In genomic region chr6:79149884-79150283, GRCh38 we compare ENCODE assay signal across 28 cellular contexts.
"Had no signal": no experiment of that assay in that cellular context is flagged by ENCODE, and none has a peak within 500 bp of the region (broad histone marks: within the 10 kb centered on the region; RNA-seq: fewer than 3 reads in every experiment).

No MANE protein-coding gene starts in this region.

- DNase-seq: activated CD4-positive, alpha-beta T cell treated with anti-CD3 and anti-CD28 coated beads, Interleukin-2, amount 10 ng/mL, durations not matched to agents 24 days and 14 days; activated CD4-positive, alpha-beta T cell treated with anti-CD3 and anti-CD28 coated beads, Interleukin-2, amount 50 U/mL, for 48 hours; activated CD4-positive, CD25-positive, alpha-beta regulatory T cell treated with anti-CD3 and anti-CD28 coated beads, Interleukin-2, amount 50 U/mL, for 72 hours; activated CD8-positive, alpha-beta memory T cell treated with anti-CD3 and anti-CD28 coated beads, Interleukin-2, amount 10 ng/mL, durations not matched to agents 7 days and 5 days; activated effector memory CD4-positive, alpha-beta T cell treated with Interleukin-2 at 50 U/mL for 16 hours; activated naive CD4-positive, alpha-beta T cell; activated naive CD8-positive, alpha-beta T cell treated with anti-CD3 and anti-CD28 coated beads, Interleukin-2, amount 50 U/mL, for 24 hours; activated T-cell treated with anti-CD3 and anti-CD28 coated beads, Interleukin-2, amount 50 U/mL, for 24 hours; amygdala; cerebellar nuclear complex; MG63; MV-4-11; NCI-H1092 treated with DMSO at 0.1 percent for 48 hours; NCI-H1417 treated with DMSO at 0.1 percent for 48 hours; NCI-H1694; NCI-H2029; NCI-H2107; NCI-H510A treated with DMSO at 0.1 percent for 48 hours; NCI-H69; PC-3; SIG-M5; T-helper 17 cell; T-helper 9 cell had no signal

- H3K27me3 Mint-ChIP-seq: activated CD4-positive, alpha-beta T cell treated with anti-CD3 and anti-CD28 coated beads, Interleukin-2, amount 10 ng/mL, durations not matched to agents 24 days and 14 days; activated CD8-positive, alpha-beta memory T cell treated with anti-CD3 and anti-CD28 coated beads, Interleukin-2, amount 10 ng/mL, durations not matched to agents 7 days and 5 days; activated T-cell treated with anti-CD3 and anti-CD28 coated beads, Interleukin-2, amount 50 U/mL, for 24 hours; brain; T-helper 17 cell had no signal

- H3K4me2 ChIP-seq: KMS-11 had no signal

- H3K27ac ChIP-seq: KMS-11 had no signal

- H3K27ac Mint-ChIP-seq: activated CD4-positive, alpha-beta T cell treated with anti-CD3 and anti-CD28 coated beads, Interleukin-2, amount 10 ng/mL, durations not matched to agents 24 days and 14 days; activated CD8-positive, alpha-beta memory T cell treated with anti-CD3 and anti-CD28 coated beads, Interleukin-2, amount 10 ng/mL, durations not matched to agents 7 days and 5 days; activated naive CD4-positive, alpha-beta T cell treated with anti-CD3 and anti-CD28 coated beads, Interleukin-2, amount 50 U/mL, for 72 hours; activated naive CD8-positive, alpha-beta T cell treated with anti-CD3 and anti-CD28 coated beads, Interleukin-2, amount 50 U/mL, for 24 hours; activated T-cell treated with anti-CD3 and anti-CD28 coated beads, Interleukin-2, amount 50 U/mL, for 24 hours; activated T-helper 1 cell treated with anti-CD3 and anti-CD28 coated beads, Interleukin-12 subunit alpha, Interleukin-12 subunit beta, Interleukin-2, Interleukin-4 antibody, amounts not matched to agents 30 ng/mL and 10 ng/mL and 1 ng/mL, durations not matched to agents 14 hours and 24 hours and 36 hours; brain; T-helper 17 cell; WTC11 had no signal

- H3K36me3 ChIP-seq: MG63 had no signal

- H3K4me3 Mint-ChIP-seq: activated CD4-positive, alpha-beta T cell treated with anti-CD3 and anti-CD28 coated beads, Interleukin-2, amount 10 ng/mL, durations not matched to agents 24 days and 14 days; activated CD8-positive, alpha-beta memory T cell treated with anti-CD3 and anti-CD28 coated beads, Interleukin-2, amount 10 ng/mL, durations not matched to agents 7 days and 5 days; activated naive CD8-positive, alpha-beta T cell treated with anti-CD3 and anti-CD28 coated beads, Interleukin-2, amount 50 U/mL, for 24 hours; activated T-cell treated with anti-CD3 and anti-CD28 coated beads, Interleukin-2, amount 50 U/mL, for 24 hours; activated T-helper 1 cell treated with anti-CD3 and anti-CD28 coated beads, Interleukin-12 subunit alpha, Interleukin-12 subunit beta, Interleukin-2, Interleukin-4 antibody, amounts not matched to agents 30 ng/mL and 10 ng/mL and 1 ng/mL, durations not matched to agents 14 hours and 24 hours and 36 hours; brain; T-helper 17 cell; WTC11 had no signal

- H3K9me3 Mint-ChIP-seq: activated CD4-positive, alpha-beta T cell treated with anti-CD3 and anti-CD28 coated beads, Interleukin-2, amount 10 ng/mL, durations not matched to agents 24 days and 14 days; activated naive CD4-positive, alpha-beta T cell treated with anti-CD3 and anti-CD28 coated beads, Interleukin-2, amount 50 U/mL, for 72 hours; activated naive CD8-positive, alpha-beta T cell treated with anti-CD3 and anti-CD28 coated beads, Interleukin-2, amount 50 U/mL, for 24 hours; activated T-cell treated with anti-CD3 and anti-CD28 coated beads, Interleukin-2, amount 50 U/mL, for 24 hours; activated T-helper 1 cell treated with anti-CD3 and anti-CD28 coated beads, Interleukin-12 subunit alpha, Interleukin-12 subunit beta, Interleukin-2, Interleukin-4 antibody, amounts not matched to agents 30 ng/mL and 10 ng/mL and 1 ng/mL, durations not matched to agents 14 hours and 24 hours and 36 hours; brain; WTC11 had no signal

- H3K9ac ChIP-seq: KMS-11 had no signal

- ATAC-seq: activated CD8-positive, alpha-beta memory T cell treated with anti-CD3 and anti-CD28 coated beads, Interleukin-2, amount 10 ng/mL, durations not matched to agents 7 days and 5 days; activated naive CD4-positive, alpha-beta T cell treated with anti-CD3 and anti-CD28 coated beads, Interleukin-2, amount 50 U/mL, for 72 hours; activated naive CD8-positive, alpha-beta T cell treated with anti-CD3 and anti-CD28 coated beads, Interleukin-2, amount 50 U/mL, for 24 hours; PC-3; T-helper 17 cell; WTC11 had no signal

- H3K4me3 ChIP-seq: MG63 had no signal

- H3K9me3 ChIP-seq: MG63 had no signal

- H3K36me3 Mint-ChIP-seq: activated CD8-positive, alpha-beta memory T cell treated with anti-CD3 and anti-CD28 coated beads, Interleukin-2, amount 10 ng/mL, durations not matched to agents 7 days and 5 days; activated naive CD4-positive, alpha-beta T cell treated with anti-CD3 and anti-CD28 coated beads, Interleukin-2, amount 50 U/mL, for 72 hours; brain; WTC11 had no signal

- H3K27me3 ChIP-seq: MG63 had no signal

- H3K4me1 Mint-ChIP-seq: activated CD4-positive, alpha-beta T cell treated with anti-CD3 and anti-CD28 coated beads, Interleukin-2, amount 10 ng/mL, durations not matched to agents 24 days and 14 days; activated CD8-positive, alpha-beta memory T cell treated with anti-CD3 and anti-CD28 coated beads, Interleukin-2, amount 10 ng/mL, durations not matched to agents 7 days and 5 days; activated naive CD8-positive, alpha-beta T cell treated with anti-CD3 and anti-CD28 coated beads, Interleukin-2, amount 50 U/mL, for 24 hours; brain; T-helper 17 cell had no signal
